Comparison of ENCODE assay signal across 22 cellular contexts in the genomic region with DNA sequence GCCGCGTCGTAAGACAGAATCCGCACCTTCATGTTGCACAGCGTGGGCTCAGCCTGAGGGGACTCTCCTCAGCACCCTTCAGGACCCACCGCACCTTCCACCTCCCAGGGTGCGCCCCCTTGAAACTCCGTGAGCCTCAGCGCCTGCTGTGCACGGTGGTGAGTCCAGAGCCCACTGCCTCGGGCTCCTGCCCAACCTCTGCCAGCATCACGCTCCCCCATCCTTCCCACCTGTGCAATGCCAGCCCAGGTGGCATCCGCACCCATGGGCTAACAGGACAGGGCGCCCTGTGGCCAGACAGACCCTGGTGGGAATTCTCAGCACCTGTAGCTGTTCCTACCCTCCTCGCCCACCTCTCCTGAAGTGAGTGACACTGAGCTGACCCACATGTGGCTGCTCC.
"Had no signal": no experiment of that assay in that cellular context is flagged by ENCODE, and none has a peak within 500 bp of the region (broad histone marks: within the 10 kb centered on the region; RNA-seq: fewer than 3 reads in every experiment).

No MANE protein-coding gene starts in this region.

- H3K36me3 ChIP-seq: MG63, SJSA1 had no signal

- H3K4me1 ChIP-seq: SJSA1 had no signal

- DNase-seq: Karpas-422, KG1, MG63, NCI-H1092, NCI-H1105 treated with DMSO at 0.1 percent for 48 hours, NCI-H1436, NCI-H187, NCI-H2029, NCI-H2081 treated with DMSO at 0.1 percent for 48 hours, NCI-H2171, NCI-H226, NCI-H446, NCI-H510A, NCI-H524 treated with DMSO at 0.1 percent for 48 hours, NCI-H69, NCI-H774, Right ventricle myocardium superior, RPMI8226, SIG-M5 had no signal

- FAIRE-seq: RCC 7860 had no signal

- H3K4me3 ChIP-seq: MG63, SJSA1, SK-N-MC had no signal

- H3K9me3 ChIP-seq: MG63 had no signal

- H3K27ac ChIP-seq: SJSA1, SK-N-MC had no signal

- H3K27me3 ChIP-seq: MG63 had no signal
